Comparison of ENCODE assay signal across 8 cellular contexts in genomic region chr3:44235604-44236484, GRCh38. TPM values are rescaled to one million over a fixed set of nuclear protein-coding genes. Genes with fewer than 3 reads are reported as not detected.
DNase-seq lines count a peak whose midpoint lies in the region; ATAC-seq, FAIRE-seq and TF ChIP-seq lines count a peak whose summit lies in the region.

No MANE protein-coding gene starts in this region.

- no peaks in the 10 kb centered on the region for H3K9me3 Mint-ChIP-seq in WTC11

- H3K27ac ChIP-seq in colonic mucosa: no peak overlapping the region

- intact Hi-C loops in colonic mucosa (cut with DNase I): no loop called here

- no peaks in the 10 kb centered on the region for H3K36me3 Mint-ChIP-seq in WTC11

- peak; percentile 35 for FAIRE-seq in D721Med (lab: Jason Lieb, UNC)

- peaks cover 3% of the 10 kb centered on the region for H3K4me1 Mint-ChIP-seq in WTC11

- H3K4me1 ChIP-seq in colonic mucosa: no peaks in the 10 kb centered on the region

- CTCF ChIA-PET in WTC11 (lab: Charles Lee): interaction anchor here (0.6 to 1.4 kb wide), 6 partner anchors 9 to 676 kb away, joined by 3 to 8 read pairs (median 5); no protein-coding TSS in a partner anchor

- peak; percentile 64 for TF ChIP-seq CTCF in D721Med (IDR thresholded peaks at IDR 0.05; ENCODE audit: insufficient read depth, missing control alignments)
- peak; percentile 58 for TF ChIP-seq CTCF in WTC11 (IDR thresholded peaks at IDR 0.05)
- peak; percentile 70 for TF ChIP-seq CTCF in colonic mucosa (IDR thresholded peaks at IDR 0.05)

- H3K9ac ChIP-seq in colonic mucosa (ENCODE audit: low read depth in 2 of 2, low read length in 2 of 2): no peak overlapping the region

- POLR2A ChIA-PET in WTC11 (lab: Charles Lee): no interaction called here

- DNase-seq in D721Med (ENCODE audit: insufficient read length, low spot score) (no peak), HCEC 1CT (peak; percentile 83), NCI-H2227 treated with DMSO at 0.1 percent for 48 hours (lab: John Stamatoyannopoulos, UW) (peak; percentile 49), WTC11 (ENCODE audit: low spot score) (peak; percentile 47), colonic mucosa (peak; percentile 49), left kidney (ENCODE audit: low read depth, low spot score) (peak; percentile 86), mesenteric fat pad (ENCODE audit: low spot score) (no peak)
- DNase-seq in stimulated activated CD4-positive, alpha-beta T cell treated with anti-CD3 and anti-CD28 coated beads, Interleukin-1b, Interleukin-23, amount 100 ng/mL, for 48 hours: peak; percentile 52

- peaks cover 5% of the 10 kb centered on the region; the same call in 1 of the 2 replicates for H3K27me3 Mint-ChIP-seq in WTC11 (ENCODE audit: low read depth)

- H3K27ac Mint-ChIP-seq in WTC11: no peak overlapping the region

- H3K4me3 Mint-ChIP-seq in WTC11: no peak overlapping the region

- H3K4me3 ChIP-seq in colonic mucosa: no peak overlapping the region

- peak; percentile 89 for ATAC-seq in WTC11

- no peaks in the 10 kb centered on the region for H3K27me3 ChIP-seq in colonic mucosa

- no peaks in the 10 kb centered on the region for H3K9me3 ChIP-seq in colonic mucosa

- H3K36me3 ChIP-seq in colonic mucosa: no peaks in the 10 kb centered on the region

TF ChIP-seq in WTC11, 78 proteins besides CTCF, POLR2A, EP300 and RAD21 (continues in another document):
- TF ChIP-seq SMAD3 (CRISPR knock-in tag; IDR thresholded peaks at IDR 0.05; ENCODE audit: borderline replicate concordance) (no peak), ZNF263 (CRISPR knock-in tag; IDR thresholded peaks at IDR 0.05; ENCODE audit: low read depth) (no peak), MLX (CRISPR knock-in tag; IDR thresholded peaks at IDR 0.05) (no peak), STAT6 (CRISPR knock-in tag; conservative IDR thresholded peaks at IDR 0.05; ENCODE audit: low read depth) (no peak), JAZF1 (CRISPR knock-in tag; IDR thresholded peaks at IDR 0.05) (no peak), ZNF232 (CRISPR knock-in tag; IDR thresholded peaks at IDR 0.05) (no peak), ZNF532 (CRISPR knock-in tag; IDR thresholded peaks at IDR 0.05; ENCODE audit: borderline replicate concordance) (no peak), GABPB1 (CRISPR knock-in tag; IDR thresholded peaks at IDR 0.05) (no peak), ZNF425 (CRISPR knock-in tag; conservative IDR thresholded peaks at IDR 0.05) (no peak), IRF1 (CRISPR knock-in tag; IDR thresholded peaks at IDR 0.05) (no peak), ZBTB43 (CRISPR knock-in tag; IDR thresholded peaks at IDR 0.05) (no peak), PREB (CRISPR knock-in tag; IDR thresholded peaks at IDR 0.05; ENCODE audit: borderline replicate concordance) (no peak), JUN (CRISPR knock-in tag; IDR thresholded peaks at IDR 0.05) (no peak), GTF2I (CRISPR knock-in tag; conservative IDR thresholded peaks at IDR 0.05) (no peak)

RNA-seq across cellular contexts. Expression of gene TOPAZ1, which starts 5.8 kb away (rescaled TPM):
- total RNA-seq in WTC11 (2021) (not detected in 3 replicates), colonic mucosa (not detected), mesenteric fat pad (not detected)

Comparison
In these comparisons a context has a peak if more than half of its experiments do, and no peak if none do; other contexts are left out.
1. DNase-seq: peak in HCEC 1CT (single experiment), NCI-H2227 treated with DMSO at 0.1 percent for 48 hours (single experiment), WTC11 (single experiment), colonic mucosa (single experiment), left kidney (single experiment) and stimulated activated CD4-positive, alpha-beta T cell treated with anti-CD3 and anti-CD28 coated beads, Interleukin-1b, Interleukin-23, amount 100 ng/mL, for 48 hours (single experiment); none in D721Med (single experiment) and mesenteric fat pad (single experiment).
2. Peak in every context shown above with its lines, with median percentiles within 50 percentile points of each other: CTCF ChIP-seq.